Comparison of ENCODE assay signal across 1 cellular context in genomic region chr9:127142931-127143464, GRCh38.
TF ChIP-seq lines count a peak whose summit lies in the region.

No MANE protein-coding gene starts in this region.

TF ChIP-seq in IMR-90, 13 proteins besides CTCF, POLR2A, EP300 and RAD21 (continued from another document):
- TF ChIP-seq, protein P1, sequence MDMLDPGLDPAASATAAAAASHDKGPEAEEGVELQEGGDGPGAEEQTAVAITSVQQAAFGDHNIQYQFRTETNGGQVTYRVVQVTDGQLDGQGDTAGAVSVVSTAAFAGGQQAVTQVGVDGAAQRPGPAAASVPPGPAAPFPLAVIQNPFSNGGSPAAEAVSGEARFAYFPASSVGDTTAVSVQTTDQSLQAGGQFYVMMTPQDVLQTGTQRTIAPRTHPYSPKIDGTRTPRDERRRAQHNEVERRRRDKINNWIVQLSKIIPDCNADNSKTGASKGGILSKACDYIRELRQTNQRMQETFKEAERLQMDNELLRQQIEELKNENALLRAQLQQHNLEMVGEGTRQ (IDR thresholded peaks at IDR 0.05; ENCODE audit: low read depth, low read length): no peak
- TF ChIP-seq FOS (IDR thresholded peaks at IDR 0.05; ENCODE audit: low read depth, low read length) (no peak), CEBPB (IDR thresholded peaks at IDR 0.05; ENCODE audit: low read depth, low read length) (no peak)
